1 cellular context compared by ENCODE assay signal in the genomic region with DNA sequence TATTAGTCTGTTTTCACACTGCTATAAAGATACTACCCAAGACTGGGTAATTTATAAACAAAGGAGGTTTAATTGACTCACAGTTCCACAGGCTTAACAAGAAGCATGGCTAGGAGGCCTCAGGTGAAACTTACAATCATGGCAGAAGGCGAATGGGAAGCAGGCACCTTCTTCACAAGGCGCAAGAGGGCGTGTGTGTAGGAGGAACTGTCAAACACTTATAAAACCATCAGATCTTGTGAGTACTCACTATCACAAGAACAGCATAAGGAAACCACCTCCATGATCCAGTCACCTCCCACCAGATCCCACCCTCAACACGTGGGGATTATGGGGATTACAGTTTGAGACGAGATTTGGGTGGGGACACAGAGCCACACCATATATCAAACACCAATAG. TPM values are rescaled to one million over a fixed set of nuclear protein-coding genes. Genes with fewer than 3 reads are reported as not detected.
"Had no signal": no experiment of that assay in that cellular context is flagged by ENCODE, and none has a peak within 500 bp of the region (broad histone marks: within the 10 kb centered on the region; RNA-seq: fewer than 3 reads in every experiment).

No MANE protein-coding gene starts in this region.

RNA-seq across cellular contexts. Expression of a gene that starts 43.1 kb away (rescaled TPM):
- polyA plus RNA-seq: HepG2 had no signal
